8 cellular contexts compared by ENCODE assay signal in genomic region chr4:4248885-4249203, GRCh38. TPM values are rescaled to one million over a fixed set of nuclear protein-coding genes. Genes with fewer than 3 reads are reported as not detected.
DNase-seq lines count a peak whose midpoint lies in the region; ATAC-seq and TF ChIP-seq lines count a peak whose summit lies in the region.

No MANE protein-coding gene starts in this region.

- peak overlapping the region; percentile 95 for H3K4me3 ChIP-seq in CD4-positive, CD25-positive, alpha-beta regulatory T cell (ENCODE audit: low read depth, low read length)
- H3K4me3 ChIP-seq in MM.1S (ENCODE audit: low read length) (peak overlapping the region; percentile 81), duodenal mucosa (ENCODE audit: low read depth in 1 of 2, low read length in 2 of 2) (peak overlapping the region; percentile 80 to 95)

- H2AFZ ChIP-seq in MM.1S (ENCODE audit: low read length), result peak overlapping the region; percentile 98

- H3K27me3 Mint-ChIP-seq in CD4-positive, CD25-positive, alpha-beta regulatory T cell, result peaks cover 17% of the 10 kb centered on the region
- peaks cover 24% of the 10 kb centered on the region for H3K27me3 Mint-ChIP-seq in nephron progenitor cell (ENCODE audit: low read depth, poor library complexity)

- ATAC-seq in CD4-positive, CD25-positive, alpha-beta regulatory T cell (ENCODE audit: low read depth in 2 of 2), result no peak
- ATAC-seq in HG03025 (IDR thresholded peaks at IDR 0.05; ENCODE audit: low FRiP score, unreplicated experiment), result no peak
- no peak for ATAC-seq in HG03469 (IDR thresholded peaks at IDR 0.05; ENCODE audit: unreplicated experiment)
- ATAC-seq in HG03378 (IDR thresholded peaks at IDR 0.05; ENCODE audit: unreplicated experiment), result no peak

- peak overlapping the region; percentile 97 for H3K4me2 ChIP-seq in MM.1S (ENCODE audit: low read depth, low read length)

- H3K9me3 ChIP-seq in CD4-positive, CD25-positive, alpha-beta regulatory T cell (ENCODE audit: control insufficient read depth in 2 of 2, low read length in 2 of 2), result no peaks in the 10 kb centered on the region
- H3K9me3 ChIP-seq in MM.1S (replicated peaks; ENCODE audit: insufficient read depth, low read length) (no peaks in the 10 kb centered on the region), duodenal mucosa (ENCODE audit: control insufficient read depth in 1 of 2, low read length in 2 of 2) (no peaks in the 10 kb centered on the region)

- H3K9me2 ChIP-seq in MM.1S (replicated peaks; ENCODE audit: insufficient read depth, low read length), result no peaks in the 10 kb centered on the region

- no peaks in the 10 kb centered on the region for H4K20me1 ChIP-seq in MM.1S (ENCODE audit: insufficient read depth, low read length)

- H3K4me3 Mint-ChIP-seq in CD4-positive, CD25-positive, alpha-beta regulatory T cell, result peak overlapping the region; percentile 95 to 99 (median 96)
- H3K4me3 Mint-ChIP-seq in nephron progenitor cell, result peak overlapping the region; percentile 95

- no peak for DNase-seq in CD4-positive, CD25-positive, alpha-beta regulatory T cell
- no peak for DNase-seq in MM.1S
- DNase-seq in nephron progenitor cell, result no peak
- DNase-seq in iPS-NIHi11 (ENCODE audit: low spot score), result no peak

- peak overlapping the region; percentile 87 for H3K27ac ChIP-seq in CD4-positive, CD25-positive, alpha-beta regulatory T cell (ENCODE audit: insufficient read depth, low read length, poor library complexity, severe bottlenecking)
- H3K27ac ChIP-seq in MM.1S (ENCODE audit: low read length) (peak overlapping the region; percentile 75; the same call in 1 of the 2 replicates), duodenal mucosa (ENCODE audit: low read depth, low read length) (peak overlapping the region; percentile 92)

- peaks cover 16% of the 10 kb centered on the region for H3K36me3 ChIP-seq in CD4-positive, CD25-positive, alpha-beta regulatory T cell (ENCODE audit: control insufficient read depth, insufficient read depth, low read length)
- no peaks in the 10 kb centered on the region for H3K36me3 ChIP-seq in MM.1S (replicated peaks; ENCODE audit: insufficient read depth, low read length)
- H3K36me3 ChIP-seq in duodenal mucosa (ENCODE audit: control insufficient read depth in 1 of 2, insufficient read depth in 2 of 2, low read length in 2 of 2), result peaks cover 10 to 20% of the 10 kb centered on the region in 2 donors

- peak overlapping the region; percentile 98 to 99 (median 99) for H3K27ac Mint-ChIP-seq in CD4-positive, CD25-positive, alpha-beta regulatory T cell
- peak overlapping the region; percentile 99 for H3K27ac Mint-ChIP-seq in nephron progenitor cell

- no peaks in the 10 kb centered on the region for H3K9me3 Mint-ChIP-seq in CD4-positive, CD25-positive, alpha-beta regulatory T cell
- no peaks in the 10 kb centered on the region for H3K9me3 Mint-ChIP-seq in nephron progenitor cell

- TF ChIP-seq CTCF in MM.1S (IDR thresholded peaks at IDR 0.05; ENCODE audit: low read length), result no peak
- TF ChIP-seq CTCF in nephron progenitor cell (IDR thresholded peaks at IDR 0.05), result no peak

- H3K79me2 ChIP-seq in MM.1S (ENCODE audit: low read length), result peaks cover 7% of the 10 kb centered on the region; the same call in 1 of the 2 replicates

- H3F3A ChIP-seq in MM.1S (ENCODE audit: insufficient read depth, low read length), result no peaks in the 10 kb centered on the region

- H3K36me3 Mint-ChIP-seq in CD4-positive, CD25-positive, alpha-beta regulatory T cell, result peaks cover 13% of the 10 kb centered on the region
- H3K36me3 Mint-ChIP-seq in nephron progenitor cell (ENCODE audit: low read depth), result peaks cover 16% of the 10 kb centered on the region

- H3K27me3 ChIP-seq in CD4-positive, CD25-positive, alpha-beta regulatory T cell (ENCODE audit: control insufficient read depth, insufficient read depth, low read length), result no peaks in the 10 kb centered on the region
- H3K27me3 ChIP-seq in MM.1S (replicated peaks; ENCODE audit: insufficient read depth, low read length) (peaks cover 14% of the 10 kb centered on the region), duodenal mucosa (ENCODE audit: control insufficient read depth in 1 of 2, insufficient read depth in 2 of 2, low read length in 2 of 2) (no peaks in the 10 kb centered on the region)

- H3K9ac ChIP-seq in MM.1S (ENCODE audit: low read length) (peak overlapping the region; percentile 79), duodenal mucosa (ENCODE audit: low read depth in 1 of 2, low read length in 2 of 2) (peak overlapping the region; percentile 89 to 90)

- H3K4me1 Mint-ChIP-seq in CD4-positive, CD25-positive, alpha-beta regulatory T cell, result peaks cover 16 to 46% (median 28%) of the 10 kb centered on the region in 4 donors
- H3K4me1 Mint-ChIP-seq in nephron progenitor cell, result peaks cover 42% of the 10 kb centered on the region

- H3K4me1 ChIP-seq in CD4-positive, CD25-positive, alpha-beta regulatory T cell (ENCODE audit: control insufficient read depth, insufficient read depth, low read length, poor library complexity, severe bottlenecking), result peaks cover 23% of the 10 kb centered on the region
- H3K4me1 ChIP-seq in MM.1S (ENCODE audit: low read length), result 0 out of 2 replicates have a peak, but pooled peaks cover 4% of the 10 kb centered on the region
- H3K4me1 ChIP-seq in duodenal mucosa (ENCODE audit: control insufficient read depth in 1 of 2, insufficient read depth in 2 of 2, low read length in 2 of 2), result peaks cover 14 to 16% of the 10 kb centered on the region in 2 donors

RNA-seq across cellular contexts. Expression of gene TMEM128, which starts 0.8 kb away (rescaled TPM):
- 7.4 TPM for total RNA-seq in CD4-positive, CD25-positive, alpha-beta regulatory T cell
- 10 to 100 TPM; 31.1 to 43.8 (median 34.5) TPM for polyA plus RNA-seq in CD4-positive, CD25-positive, alpha-beta regulatory T cell

RNA-seq across cellular contexts. Expression of gene OTOP1, which starts 22.1 kb away (rescaled TPM):
- total RNA-seq in CD4-positive, CD25-positive, alpha-beta regulatory T cell, result not detected
- polyA plus RNA-seq in CD4-positive, CD25-positive, alpha-beta regulatory T cell, result not detected

RNA-seq across cellular contexts. Expression of gene LYAR, which starts 41.1 kb away (rescaled TPM):
- 14.3 TPM for total RNA-seq in CD4-positive, CD25-positive, alpha-beta regulatory T cell
- polyA plus RNA-seq in CD4-positive, CD25-positive, alpha-beta regulatory T cell, result 10 to 100 TPM; 22.0 to 25.8 (median 23.1) TPM

RNA-seq across cellular contexts. Expression of gene ZBTB49, which starts 41.2 kb away (rescaled TPM):
- total RNA-seq in CD4-positive, CD25-positive, alpha-beta regulatory T cell, result 14.7 TPM
- 1 to 10 TPM; 3.8 to 4.7 (median 4.0) TPM for polyA plus RNA-seq in CD4-positive, CD25-positive, alpha-beta regulatory T cell
